7 cellular contexts compared by ENCODE assay signal in genomic region chr14:106348873-106349540, GRCh38.
DNase-seq lines count a peak whose midpoint lies in the region; TF ChIP-seq lines count a peak whose summit lies in the region.
"Not testable (repeated sequence)": the region's sequence is repeated elsewhere in the genome, so short reads cannot be mapped to it uniquely, and the experiment has no call there.

No MANE protein-coding gene starts in this region.

- H3K27me3 Mint-ChIP-seq in nephron progenitor cell (ENCODE audit: low read depth, poor library complexity), result not testable (repeated sequence)

- H3K4me1 Mint-ChIP-seq in nephron progenitor cell, result not testable (repeated sequence)

- H4K20me1 ChIP-seq in OCI-LY1 (ENCODE audit: insufficient read depth, low read length), result not testable (repeated sequence)

- H3F3A ChIP-seq in OCI-LY1 (ENCODE audit: insufficient read depth, low read length), result not testable (repeated sequence)

- H3K9me3 ChIP-seq in OCI-LY1 (ENCODE audit: low read length), result not testable (repeated sequence)

- peaks cover 100% of the 10 kb centered on the region for H3K9me3 Mint-ChIP-seq in nephron progenitor cell

- H3K79me2 ChIP-seq in OCI-LY1 (ENCODE audit: insufficient read depth, low read length), result not testable (repeated sequence)

- H3K27ac Mint-ChIP-seq in nephron progenitor cell, result not testable (repeated sequence)

- peaks cover 23% of the 10 kb centered on the region; the same call in 1 of the 2 replicates for H3K36me3 ChIP-seq in OCI-LY1 (ENCODE audit: insufficient read depth, low read length)

- not testable (repeated sequence) for H3K4me3 Mint-ChIP-seq in nephron progenitor cell

- not testable (repeated sequence) for H2AFZ ChIP-seq in OCI-LY1 (ENCODE audit: low read length)

- peaks cover 78% of the 10 kb centered on the region for H3K4me1 ChIP-seq in OCI-LY1 (ENCODE audit: insufficient read depth, low read length, severe bottlenecking)

- H3K9me2 ChIP-seq in OCI-LY1 (ENCODE audit: low read depth, low read length), result not testable (repeated sequence)

- peak overlapping the region; percentile 56 for H3K4me3 ChIP-seq in OCI-LY1 (ENCODE audit: low read depth, low read length, poor library complexity, severe bottlenecking)
- not testable (repeated sequence) for H3K4me3 ChIP-seq in epithelial cell of proximal tubule (ENCODE audit: low read depth, low read length)

- DNase-seq in activated CD4-positive, alpha-beta T cell treated with anti-CD3 and anti-CD28 coated beads for 4 hours, result peak; percentile 37 to 91
- DNase-seq in activated T-helper 1 cell treated with anti-CD3 and anti-CD28 coated beads, Interleukin-2, amount 50 U/mL, for 16 hours (ENCODE audit: low read depth in 1 of 2, low spot score in 1 of 2), result peak; percentile 33 to 81
- not testable (repeated sequence) for DNase-seq in epithelial cell of proximal tubule (ENCODE audit: low read depth); nephron progenitor cell
- DNase-seq in stimulated activated CD8-positive, alpha-beta memory T cell treated with anti-CD3 and anti-CD28 coated beads, Interleukin-12 subunit alpha, Interleukin-12 subunit beta, amount 100 ng/mL, for 1 hour (ENCODE audit: low read depth), result peak; percentile 26

- H3K4me2 ChIP-seq in OCI-LY1 (ENCODE audit: low read length), result peak overlapping the region; percentile 54

- peak; percentile 76 for TF ChIP-seq CTCF in GM12873 (IDR thresholded peaks at IDR 0.05; ENCODE audit: insufficient read depth, low read depth, low read length, missing control alignments)
- TF ChIP-seq CTCF in OCI-LY1 (IDR thresholded peaks at IDR 0.05; ENCODE audit: low read length), result peak; percentile 90
- TF ChIP-seq CTCF in epithelial cell of proximal tubule (conservative IDR thresholded peaks at IDR 0.05; ENCODE audit: low read depth, low read length), result peak; percentile 41
- TF ChIP-seq CTCF in nephron progenitor cell (IDR thresholded peaks at IDR 0.05), result peak; percentile 21

- not testable (repeated sequence) for H3K36me3 Mint-ChIP-seq in nephron progenitor cell (ENCODE audit: low read depth)

- peak overlapping the region; percentile 75 for H3K27ac ChIP-seq in OCI-LY1 (ENCODE audit: low read depth, low read length, poor library complexity, severe bottlenecking)

- H3K27me3 ChIP-seq in OCI-LY1 (ENCODE audit: insufficient read depth, low read length), result not testable (repeated sequence)

- peak overlapping the region; percentile 54; the same call in 1 of the 2 replicates for H3K9ac ChIP-seq in OCI-LY1 (ENCODE audit: low read length)

Comparison
In these comparisons a context has a peak if more than half of its experiments do, and no peak if none do; other contexts are left out.
1. CTCF ChIP-seq: peak in every context shown above with its lines; median percentile 90 in OCI-LY1; 76 in GM12873; 41 in epithelial cell of proximal tubule; 21 in nephron progenitor cell.